In the genomic region with DNA sequence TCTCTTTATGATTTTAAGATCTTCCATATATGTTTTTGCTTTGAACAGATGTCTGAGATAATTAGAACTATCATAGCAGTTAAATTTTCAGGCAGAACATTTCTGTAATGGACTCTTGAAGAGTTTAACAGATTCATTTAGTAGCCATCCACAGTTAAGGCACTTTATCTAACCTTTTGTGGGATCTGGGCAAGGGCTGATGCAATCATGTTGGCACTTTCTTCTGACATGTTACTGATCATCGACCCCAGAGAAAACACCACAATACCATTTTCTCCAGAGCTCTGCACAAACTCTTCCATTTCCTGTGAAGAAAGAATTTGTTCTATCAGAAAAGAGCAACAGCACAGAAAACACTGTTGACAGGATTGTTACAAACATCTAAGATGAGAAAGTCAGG, we compare ENCODE assay signal across 6 cellular contexts. TPM values are rescaled to one million over a fixed set of nuclear protein-coding genes. Genes with fewer than 3 reads are reported as not detected.
"Had no signal": no experiment of that assay in that cellular context is flagged by ENCODE, and none has a peak within 500 bp of the region (broad histone marks: within the 10 kb centered on the region; RNA-seq: fewer than 3 reads in every experiment).

No MANE protein-coding gene starts in this region.

RNA-seq across cellular contexts. Expression of a gene that starts 15.8 kb away (rescaled TPM):
- total RNA-seq: GM23338, H4, H9, HT-29, IMR-90 had no signal
- polyA plus RNA-seq: GM23338, IMR-90, K562 had no signal
